In genomic region chrX:41705680-41706374, GRCh38 we compare ENCODE assay signal across 10 cellular contexts. TPM values are rescaled to one million over a fixed set of nuclear protein-coding genes. Genes with fewer than 3 reads are reported as not detected.
A peak's percentile ranks its signal among the peaks of the same experiment; 100 is the strongest.
DNase-seq lines count a peak whose midpoint lies in the region; ATAC-seq and TF ChIP-seq lines count a peak whose summit lies in the region.
"Had no signal": no experiment of that assay in that cellular context is flagged by ENCODE, and none has a peak within 500 bp of the region (broad histone marks: within the 10 kb centered on the region; RNA-seq: fewer than 3 reads in every experiment).

No MANE protein-coding gene starts in this region.

- H3K9ac ChIP-seq in endodermal cell (ENCODE audit: extremely low read depth, low read length, poor library complexity, severe bottlenecking) = no peak overlapping the region

- peak overlapping the region; percentile 22 to 57 for H3K4me3 Mint-ChIP-seq in effector memory CD8-positive, alpha-beta T cell
- H3K4me3 Mint-ChIP-seq in endodermal cell = no peak overlapping the region
- H3K4me3 Mint-ChIP-seq in activated T-helper 17 cell treated with anti-CD3 and anti-CD28 coated beads, Interleukin-2, amount 50 U/mL, for 72 hours = no peak overlapping the region

- H3K4me3 ChIP-seq in endodermal cell (ENCODE audit: low read length) = no peak overlapping the region
- H3K4me3 ChIP-seq: ovary, SK-N-MC had no signal

- no peaks in the 10 kb centered on the region for H3K4me1 ChIP-seq in endodermal cell (ENCODE audit: control insufficient read depth, insufficient read depth, low read length)

- H3K36me3 Mint-ChIP-seq in effector memory CD8-positive, alpha-beta T cell (ENCODE audit: insufficient read depth) = peaks cover under 1% of the 10 kb centered on the region
- H3K36me3 Mint-ChIP-seq in endodermal cell (ENCODE audit: low read depth) = peaks cover 4% of the 10 kb centered on the region
- peaks cover 21% of the 10 kb centered on the region for H3K36me3 Mint-ChIP-seq in activated T-helper 17 cell treated with anti-CD3 and anti-CD28 coated beads, Interleukin-2, amount 50 U/mL, for 72 hours (ENCODE audit: low read depth)

- H3K4me1 Mint-ChIP-seq in effector memory CD8-positive, alpha-beta T cell (ENCODE audit: low read depth in 2 of 2) = peaks cover 24 to 40% of the 10 kb centered on the region in 2 donors
- no peaks in the 10 kb centered on the region for H3K4me1 Mint-ChIP-seq in endodermal cell
- peaks cover 18% of the 10 kb centered on the region for H3K4me1 Mint-ChIP-seq in activated T-helper 17 cell treated with anti-CD3 and anti-CD28 coated beads, Interleukin-2, amount 50 U/mL, for 72 hours

- H3K27me3 Mint-ChIP-seq in effector memory CD8-positive, alpha-beta T cell = no peaks in the 10 kb centered on the region
- H3K27me3 Mint-ChIP-seq in endodermal cell (ENCODE audit: insufficient read depth) = no peaks in the 10 kb centered on the region
- H3K27me3 Mint-ChIP-seq in activated T-helper 17 cell treated with anti-CD3 and anti-CD28 coated beads, Interleukin-2, amount 50 U/mL, for 72 hours = no peaks in the 10 kb centered on the region

- H3K9me3 Mint-ChIP-seq in effector memory CD8-positive, alpha-beta T cell = no peaks in the 10 kb centered on the region
- H3K9me3 Mint-ChIP-seq in endodermal cell = peaks cover 35% of the 10 kb centered on the region
- H3K9me3 Mint-ChIP-seq in activated T-helper 17 cell treated with anti-CD3 and anti-CD28 coated beads, Interleukin-2, amount 50 U/mL, for 72 hours = no peaks in the 10 kb centered on the region

- H3K27ac Mint-ChIP-seq in effector memory CD8-positive, alpha-beta T cell = peak overlapping the region; percentile 71 to 78
- H3K27ac Mint-ChIP-seq in endodermal cell = no peak overlapping the region
- no peak overlapping the region for H3K27ac Mint-ChIP-seq in activated T-helper 17 cell treated with anti-CD3 and anti-CD28 coated beads, Interleukin-2, amount 50 U/mL, for 72 hours

- peak; percentile 80 for ATAC-seq in GM19467 (IDR thresholded peaks at IDR 0.05; ENCODE audit: unreplicated experiment)
- ATAC-seq in HG03520 (IDR thresholded peaks at IDR 0.05; ENCODE audit: unreplicated experiment) = peak; percentile 86
- ATAC-seq in effector memory CD8-positive, alpha-beta T cell (replicated peaks) = peak; percentile 22
- ATAC-seq in activated T-helper 17 cell treated with anti-CD3 and anti-CD28 coated beads, Interleukin-2, amount 50 U/mL, for 72 hours (replicated peaks) = no peak

- TF ChIP-seq CTCF in endodermal cell (conservative IDR thresholded peaks at IDR 0.05) = no peak

- no peaks in the 10 kb centered on the region for H3K36me3 ChIP-seq in endodermal cell (ENCODE audit: control insufficient read depth, insufficient read depth, low read length)
- H3K36me3 ChIP-seq: ovary had no signal

- H3K27ac ChIP-seq in endodermal cell (ENCODE audit: low read depth, low read length) = no peak overlapping the region
- H3K27ac ChIP-seq: ovary, SK-N-MC had no signal

- WGBS in endodermal cell (ENCODE audit: insufficient coverage in 1 of 2, insufficient read length in 1 of 2), 2 experiments = 98 to 100% methylated on average over 2 to 3 of the region's 3 CpGs

- peak; percentile 73 for DNase-seq in GDM1 (lab: John Stamatoyannopoulos, UW)
- no peak for DNase-seq in effector memory CD8-positive, alpha-beta T cell
- no peak for DNase-seq in endodermal cell
- no peak for DNase-seq in NCI-H1694 treated with DMSO at 0.1 percent for 48 hours (lab: John Stamatoyannopoulos, UW)
- no peak for DNase-seq in hepatic stellate cell (ENCODE audit: low spot score)
- DNase-seq: ovary had no signal

- no peaks in the 10 kb centered on the region for H3K9me3 ChIP-seq in endodermal cell (ENCODE audit: control insufficient read depth, low read length)
- H3K9me3 ChIP-seq: ovary had no signal

- H3K27me3 ChIP-seq in endodermal cell (ENCODE audit: control insufficient read depth, insufficient read depth, low read length, poor library complexity, severe bottlenecking) = no peaks in the 10 kb centered on the region
- H3K27me3 ChIP-seq: ovary had no signal

RNA-seq across cellular contexts. Expression of gene GPR34, which starts 17.1 kb away (rescaled TPM):
- total RNA-seq in endodermal cell = not detected
- not detected for polyA plus RNA-seq in endodermal cell (2013, experiment 1 of 2)
- polyA plus RNA-seq in endodermal cell (2013, experiment 2 of 2) = not detected
- total RNA-seq in activated T-helper 17 cell treated with anti-CD3 and anti-CD28 coated beads, Interleukin-2, amount 50 U/mL, for 72 hours = under 1 TPM; 0.15 to 0.26 TPM

RNA-seq across cellular contexts. Expression of gene GPR82, which starts 18.2 kb away (rescaled TPM):
- not detected for total RNA-seq in endodermal cell
- not detected for polyA plus RNA-seq in endodermal cell (2013, experiment 1 of 2)
- polyA plus RNA-seq in endodermal cell (2013, experiment 2 of 2) = not detected
- not detected for total RNA-seq in activated T-helper 17 cell treated with anti-CD3 and anti-CD28 coated beads, Interleukin-2, amount 50 U/mL, for 72 hours

Comparison
In these comparisons a context has a peak if more than half of its experiments do, and no peak if none do; other contexts are left out.
1. H3K27ac Mint-ChIP-seq: peak in effector memory CD8-positive, alpha-beta T cell (2 of 2); none in endodermal cell (single experiment) and activated T-helper 17 cell treated with anti-CD3 and anti-CD28 coated beads, Interleukin-2, amount 50 U/mL, for 72 hours (single experiment).
2. H3K4me3 Mint-ChIP-seq: peak in effector memory CD8-positive, alpha-beta T cell (2 of 2); none in endodermal cell (single experiment) and activated T-helper 17 cell treated with anti-CD3 and anti-CD28 coated beads, Interleukin-2, amount 50 U/mL, for 72 hours (single experiment).